In genomic region chr7:52911795-52912194, GRCh38 we compare ENCODE assay signal across 32 cellular contexts.
"Had no signal": no experiment of that assay in that cellular context is flagged by ENCODE, and none has a peak within 500 bp of the region (broad histone marks: within the 10 kb centered on the region; RNA-seq: fewer than 3 reads in every experiment).

No MANE protein-coding gene starts in this region.

- ATAC-seq: PC-3 had no signal

- H3K4me2 ChIP-seq: SK-N-SH had no signal

- H3K27me3 ChIP-seq: MG63, Peyer's patch, SJSA1 had no signal

- H3K4me1 ChIP-seq: Peyer's patch, SJSA1 had no signal

- H3K9ac ChIP-seq: SK-N-SH had no signal

- H3K36me3 ChIP-seq: MG63, Peyer's patch, SJSA1 had no signal

- DNase-seq: Kasumi-1, MG63, NCI-H1048, NCI-H1092 treated with DMSO at 0.1 percent for 48 hours, NCI-H1105 treated with DMSO at 0.1 percent for 48 hours, NCI-H1417, NCI-H1436, NCI-H146, NCI-H1694, NCI-H187, NCI-H1930, NCI-H2029 treated with DMSO at 0.1 percent for 48 hours, NCI-H2081 treated with DMSO at 0.1 percent for 48 hours, NCI-H2107, NCI-H2171, NCI-H226, NCI-H446 treated with DMSO at 0.1 percent for 48 hours, NCI-H510A, NCI-H524, NCI-H526, NCI-H69, NCI-H748 treated with DMSO at 0.1 percent for 48 hours, NCI-H82, OCI-M1, PC-3, Peyer's patch, Right ventricle myocardium superior, RPMI8226, SHP77 treated with DMSO at 0.1 percent for 48 hours, SK-N-SH, SW 1271 had no signal

- H3K27ac ChIP-seq: Peyer's patch, SJSA1 had no signal

- H3K9me2 ChIP-seq: SK-N-SH had no signal

- H3K9me3 ChIP-seq: MG63, SJSA1 had no signal

- H3K4me3 ChIP-seq: MG63, Peyer's patch, SJSA1 had no signal
